ENCODE assay signal across 9 cellular contexts in genomic region chr6:53306819-53307347, GRCh38. TPM values are rescaled to one million over a fixed set of nuclear protein-coding genes. Genes with fewer than 3 reads are reported as not detected.
A peak's percentile ranks its signal among the peaks of the same experiment; 100 is the strongest.
DNase-seq lines count a peak whose midpoint lies in the region; ATAC-seq, FAIRE-seq and TF ChIP-seq lines count a peak whose summit lies in the region.
"Had no signal": no experiment of that assay in that cellular context is flagged by ENCODE, and none has a peak within 500 bp of the region (broad histone marks: within the 10 kb centered on the region; RNA-seq: fewer than 3 reads in every experiment).

No MANE protein-coding gene starts in this region.

- no peaks in the 10 kb centered on the region for H3K36me3 ChIP-seq in uterus

- H3K4me3 ChIP-seq in uterus = no peak overlapping the region
- H3K4me3 ChIP-seq: skin epidermis had no signal

- peak; percentile 33 for DNase-seq in AG08396 (ENCODE audit: low spot score)
- DNase-seq in GM19239 (ENCODE audit: insufficient read length, low spot score) = peak; percentile 45
- peak; percentile 51 to 55 for DNase-seq in activated T-cell treated with anti-CD3 and anti-CD28 coated beads, Interleukin-2, amount 50 U/mL, for 48 hours
- DNase-seq in stimulated activated CD4-positive, alpha-beta T cell treated with anti-CD3 and anti-CD28 coated beads, Interleukin-4, amount 100 ng/mL, for 24 hours = peak; percentile 50
- DNase-seq in uterus = no peak
- no peak for DNase-seq in inferior parietal cortex (ENCODE audit: extremely low spot score)
- DNase-seq in DMS153 treated with DMSO at 0.1 percent for 48 hours (lab: John Stamatoyannopoulos, UW; ENCODE audit: unreplicated experiment) = no peak

- ATAC-seq in HG03280 (IDR thresholded peaks at IDR 0.05; ENCODE audit: unreplicated experiment) = peak; percentile 44

- TF ChIP-seq POLR2A in uterus (IDR thresholded peaks at IDR 0.05) = no peak

- peak; percentile 76 for FAIRE-seq in GM19239 (lab: Jason Lieb, UNC)

- no peaks in the 10 kb centered on the region for H3K27me3 ChIP-seq in uterus

- intact Hi-C loops in uterus (cut with DNase I; ENCODE audit: low total_unique reads) = no loop called here

- no peak for TF ChIP-seq CTCF in uterus (IDR thresholded peaks at IDR 0.05)

- no peak overlapping the region for H3K27ac ChIP-seq in uterus

- H3K9me3 ChIP-seq in uterus = no peaks in the 10 kb centered on the region

- no peaks in the 10 kb centered on the region for H3K4me1 ChIP-seq in uterus

RNA-seq across cellular contexts. Expression of gene ELOVL5, which starts 41.9 kb away (rescaled TPM):
- total RNA-seq in uterus = 10 to 100 TPM; 26.4 to 80.7 (median 48.4) TPM

Comparison
In these comparisons a context has a peak if more than half of its experiments do, and no peak if none do; other contexts are left out.
1. DNase-seq: peak in AG08396 (single experiment), GM19239 (single experiment), activated T-cell treated with anti-CD3 and anti-CD28 coated beads, Interleukin-2, amount 50 U/mL, for 48 hours (2 of 2) and stimulated activated CD4-positive, alpha-beta T cell treated with anti-CD3 and anti-CD28 coated beads, Interleukin-4, amount 100 ng/mL, for 24 hours (single experiment); none in uterus (0 of 2), inferior parietal cortex (single experiment) and DMS153 treated with DMSO at 0.1 percent for 48 hours (single experiment).